Comparison of ENCODE assay signal across 15 cellular contexts in genomic region chr20:14498809-14499208, GRCh38.
DNase-seq lines count a peak whose midpoint lies in the region; TF ChIP-seq lines count a peak whose summit lies in the region.
"Had no signal": no experiment of that assay in that cellular context is flagged by ENCODE, and none has a peak within 500 bp of the region (broad histone marks: within the 10 kb centered on the region; RNA-seq: fewer than 3 reads in every experiment).

No MANE protein-coding gene starts in this region.

- H3K9me3 Mint-ChIP-seq in nephron: no peaks in the 10 kb centered on the region

- no peaks in the 10 kb centered on the region for H3K27me3 ChIP-seq in H7 (ENCODE audit: control insufficient read depth, insufficient read depth, low read length)
- H3K27me3 ChIP-seq: pancreas had no signal

- DNase-seq in H7: peak; percentile 16
- DNase-seq in NCI-H1694 treated with DMSO at 0.1 percent for 48 hours (lab: John Stamatoyannopoulos, UW): peak; percentile 76
- peak; percentile 62 for DNase-seq in ecto neural progenitor cell (ENCODE audit: low spot score)
- no peak for DNase-seq in OCI-M2 (lab: John Stamatoyannopoulos, UW; ENCODE audit: unreplicated experiment)
- no peak for DNase-seq in GDM1 (lab: John Stamatoyannopoulos, UW)
- DNase-seq in effector CD8-positive, alpha-beta T cell (lab: John Stamatoyannopoulos, UW): no peak
- no peak for DNase-seq in NK-92 treated with Interleukin-12 subunit alpha and Interleukin-12 subunit beta, amount 100 ng/mL, for 24 hours (lab: John Stamatoyannopoulos, UW)
- DNase-seq: activated CD4-positive, CD25-positive, alpha-beta regulatory T cell; AML-193; DMS153; foreskin melanocyte had no signal

- no peak for TF ChIP-seq CTCF in nephron (IDR thresholded peaks at IDR 0.05; ENCODE audit: unreplicated experiment in 3 of 3)

- peak overlapping the region; percentile 56 to 95 (median 89) for H3K27ac Mint-ChIP-seq in nephron
- H3K27ac Mint-ChIP-seq: activated naive CD4-positive, alpha-beta T cell treated with anti-CD3 and anti-CD28 coated beads, Interleukin-2, amount 50 U/mL, for 24 hours had no signal

- no peak overlapping the region for H3K4me3 Mint-ChIP-seq in nephron
- H3K4me3 Mint-ChIP-seq: activated naive CD4-positive, alpha-beta T cell treated with anti-CD3 and anti-CD28 coated beads, Interleukin-2, amount 50 U/mL, for 24 hours had no signal

- H3K36me3 Mint-ChIP-seq in nephron (ENCODE audit: low read depth): no peaks in the 10 kb centered on the region
- H3K36me3 Mint-ChIP-seq: activated naive CD4-positive, alpha-beta T cell treated with anti-CD3 and anti-CD28 coated beads, Interleukin-2, amount 50 U/mL, for 24 hours had no signal

- H3K4me1 Mint-ChIP-seq in nephron: peaks cover 26% of the 10 kb centered on the region
- H3K4me1 Mint-ChIP-seq: activated naive CD4-positive, alpha-beta T cell treated with anti-CD3 and anti-CD28 coated beads, Interleukin-2, amount 50 U/mL, for 24 hours had no signal

- no peaks in the 10 kb centered on the region for H3K36me3 ChIP-seq in H7 (replicated peaks; ENCODE audit: control insufficient read depth, insufficient read depth, low read length)
- H3K36me3 ChIP-seq: HAP-1, pancreas had no signal

- no peaks in the 10 kb centered on the region for H3K27me3 Mint-ChIP-seq in nephron (ENCODE audit: low read depth)
- H3K27me3 Mint-ChIP-seq: activated naive CD4-positive, alpha-beta T cell treated with anti-CD3 and anti-CD28 coated beads, Interleukin-2, amount 50 U/mL, for 24 hours had no signal

- no peak overlapping the region for H3K4me3 ChIP-seq in H7 (ENCODE audit: insufficient read depth, low read depth, low read length)
- H3K4me3 ChIP-seq: HAP-1, pancreas had no signal

Comparison
In these comparisons a context has a peak if more than half of its experiments do, and no peak if none do; other contexts are left out.
1. DNase-seq: peak in H7 (single experiment), NCI-H1694 treated with DMSO at 0.1 percent for 48 hours (single experiment) and ecto neural progenitor cell (single experiment); none in OCI-M2 (single experiment), GDM1 (single experiment), effector CD8-positive, alpha-beta T cell (single experiment) and NK-92 treated with Interleukin-12 subunit alpha and Interleukin-12 subunit beta, amount 100 ng/mL, for 24 hours (single experiment).